ENCODE assay signal across 16 cellular contexts in the genomic region with DNA sequence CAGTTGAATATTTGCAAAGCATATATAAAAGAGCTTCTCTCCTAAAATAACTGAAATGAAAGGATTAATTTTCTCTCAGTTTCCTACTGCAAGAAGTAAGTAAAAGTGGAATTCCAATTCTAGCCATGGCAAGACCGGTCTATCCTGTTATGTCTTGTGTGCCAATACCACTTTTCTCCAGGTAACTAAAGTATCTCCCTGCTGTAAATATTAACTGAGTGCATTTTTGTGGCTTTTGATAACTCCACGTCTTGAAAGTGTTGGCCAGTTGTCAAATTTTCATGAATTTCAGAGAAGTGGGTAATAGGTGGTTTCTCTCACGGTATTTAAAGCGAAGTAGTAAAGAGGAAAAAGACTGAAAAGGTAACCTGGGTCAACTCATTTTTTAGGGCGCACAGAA.
DNase-seq lines count a peak whose midpoint lies in the region; ATAC-seq, FAIRE-seq and TF ChIP-seq lines count a peak whose summit lies in the region.
"Had no signal": no experiment of that assay in that cellular context is flagged by ENCODE, and none has a peak within 500 bp of the region (broad histone marks: within the 10 kb centered on the region; RNA-seq: fewer than 3 reads in every experiment).

No MANE protein-coding gene starts in this region.

- no peak for TF ChIP-seq CTCF in HCT116 (IDR thresholded peaks at IDR 0.05 in 2 of 3, conservative IDR thresholded peaks at IDR 0.05 in 1 of 3; ENCODE audit: borderline replicate concordance in 1 of 3, insufficient read depth in 1 of 3, low read depth in 2 of 3, low read length in 2 of 3)
- TF ChIP-seq CTCF in kidney epithelial cell (IDR thresholded peaks at IDR 0.05; ENCODE audit: insufficient read depth, low read length, poor library complexity, severe bottlenecking) = no peak
- no peak for TF ChIP-seq CTCF in stomach (IDR thresholded peaks at IDR 0.05)

- H3K4me1 Mint-ChIP-seq in activated CD8-positive, alpha-beta memory T cell treated with anti-CD3 and anti-CD28 coated beads, Interleukin-2, amount 10 ng/mL, durations not matched to agents 7 days and 5 days = peaks cover 4% of the 10 kb centered on the region

- no TSS peak for BruUV-seq in HCT116 (replicated peaks; lab: Mats Ljungman, UMichigan)

- H3K27me3 ChIP-seq in HCT116 (ENCODE audit: insufficient read depth, low read length) (no peaks in the 10 kb centered on the region), kidney epithelial cell (ENCODE audit: control insufficient read depth, insufficient read depth, low read length) (no peaks in the 10 kb centered on the region), stomach (no peaks in the 10 kb centered on the region)
- H3K27me3 ChIP-seq: BLaER1, ovary had no signal

- H3K27ac ChIP-seq in HCT116 (ENCODE audit: low read depth, low read length) = peak overlapping the region; percentile 47
- peak overlapping the region; percentile 78 to 93 (median 85) for H3K27ac ChIP-seq in stomach
- H3K27ac ChIP-seq: BLaER1, ovary had no signal

- no peaks in the 10 kb centered on the region for H3K9me3 ChIP-seq in HCT116 (ENCODE audit: control insufficient read depth in 1 of 2, insufficient read depth in 1 of 2, low read depth in 1 of 2, low read length in 2 of 2)
- no peaks in the 10 kb centered on the region for H3K9me3 ChIP-seq in stomach
- H3K9me3 ChIP-seq: BLaER1, ovary had no signal

- H4K20me1 ChIP-seq in HCT116 (ENCODE audit: insufficient read depth) = no peaks in the 10 kb centered on the region
- H4K20me1 ChIP-seq: BLaER1 had no signal

- TF ChIP-seq EP300 in stomach (IDR thresholded peaks at IDR 0.05) = no peak

- intact Hi-C loops in HCT116 (cut with micrococcal nuclease) (no loop called here), stomach (cut with DNase I; ENCODE audit: low total_unique reads) (no loop called here)

- no peaks in the 10 kb centered on the region for H3K36me3 Mint-ChIP-seq in activated CD8-positive, alpha-beta memory T cell treated with anti-CD3 and anti-CD28 coated beads, Interleukin-2, amount 10 ng/mL, durations not matched to agents 7 days and 5 days

- H3K4me3 ChIP-seq in HCT116 (replicated peaks in 1 of 2; ENCODE audit: low read depth in 1 of 2, low read length in 2 of 2) (peak overlapping the region in 1 of 2 experiments; percentile 16; a peak in 2 of 4 replicates), kidney epithelial cell (ENCODE audit: low read depth, low read length) (no peak overlapping the region), stomach (no peak overlapping the region)
- H3K4me3 ChIP-seq: BLaER1, ovary had no signal

- no peaks in the 10 kb centered on the region for H3K9me2 ChIP-seq in HCT116 (ENCODE audit: insufficient read depth)

- RAD21 ChIA-PET in HCT116 (lab: Charles Lee; ENCODE audit: low non-redundant PET in 1 of 2, low total read pairs in 2 of 2, uncharacterized antibody in 2 of 2, unreplicated experiment in 2 of 2) = no interaction called here

- peak overlapping the region; percentile 69 for H3K4me2 ChIP-seq in HCT116 (ENCODE audit: low read length)
- H3K4me2 ChIP-seq: BLaER1 had no signal

- POLR2A ChIA-PET in HCT116 (lab: Charles Lee) = no interaction called here

- no peak for TF ChIP-seq POLR2A in HCT116 (IDR thresholded peaks at IDR 0.05; ENCODE audit: borderline replicate concordance, extremely low read depth, insufficient read depth, insufficient read length)
- TF ChIP-seq POLR2A in stomach (IDR thresholded peaks at IDR 0.05) = no peak

- DNase-seq in HCT116 (ENCODE audit: low read depth, low spot score) = peak; percentile 64
- DNase-seq in RCC 7860 (ENCODE audit: low spot score) = peak; percentile 75
- DNase-seq in kidney epithelial cell (ENCODE audit: low read depth) = peak; percentile 53
- DNase-seq in stomach = peak; percentile 61
- no peak for DNase-seq in SK-N-DZ (ENCODE audit: low spot score)
- DNase-seq in stimulated activated naive CD8-positive, alpha-beta T cell treated with anti-CD3 and anti-CD28 coated beads, Interleukin-15, Interleukin-2, amounts not matched to agents 100 U/mL and 50 U/mL, for 24 hours = no peak
- no peak for DNase-seq in activated CD8-positive, alpha-beta memory T cell treated with anti-CD3 and anti-CD28 coated beads, Interleukin-2, amount 10 ng/mL, durations not matched to agents 7 days and 5 days
- DNase-seq: amygdala, cortex of kidney, erythroblast, NCI-H187 treated with DMSO at 0.1 percent for 48 hours, NCI-H748 treated with DMSO at 0.1 percent for 48 hours, ovary had no signal

- ATAC-seq in HCT116 = peak; percentile 65
- ATAC-seq in stimulated activated naive CD8-positive, alpha-beta T cell treated with anti-CD3 and anti-CD28 coated beads, Interleukin-15, Interleukin-2, amounts not matched to agents 100 U/mL and 50 U/mL, for 24 hours = no peak
- no peak for ATAC-seq in activated CD8-positive, alpha-beta memory T cell treated with anti-CD3 and anti-CD28 coated beads, Interleukin-2, amount 10 ng/mL, durations not matched to agents 7 days and 5 days

- 35 to 64% (median 38%) methylated on average over 5 of the region's 5 CpGs for WGBS in stomach, 5 donors

- H3K27ac Mint-ChIP-seq in activated CD8-positive, alpha-beta memory T cell treated with anti-CD3 and anti-CD28 coated beads, Interleukin-2, amount 10 ng/mL, durations not matched to agents 7 days and 5 days = no peak overlapping the region
- H3K27ac Mint-ChIP-seq: activated T-helper 2 cell treated with anti-CD3 and anti-CD28 coated beads, Interferon-gamma antibody, Interleukin-2, Interleukin-4, amounts not matched to agents 10 μg/mL and 5 μg/mL and 100 μg/mL, durations not matched to agents 14 hours and 24 hours and 36 hours; T-helper 1 cell treated with Interleukin-12 subunit alpha and Interleukin-12 subunit beta and Interleukin-4 antibody, amounts not matched to agents 30 μg/mL and 1 μg/mL, for 36 hours had no signal

- peak; percentile 23; the same call in 1 of the 2 replicates for TF ChIP-seq RAD21 in HCT116 (IDR thresholded peaks at IDR 0.05; ENCODE audit: low read depth)

- no peak overlapping the region for H2AFZ ChIP-seq in HCT116 (ENCODE audit: low read depth, low read length, poor library complexity, severe bottlenecking)

- H3K4me1 ChIP-seq in HCT116 (ENCODE audit: control insufficient read depth in 1 of 2, insufficient read depth in 2 of 2, low read length in 2 of 2) (peaks cover 50 to 60% of the 10 kb centered on the region in 2 experiments), stomach (peaks cover 23 to 64% (median 44%) of the 10 kb centered on the region in 4 donors)

- no peaks in the 10 kb centered on the region for H3K79me2 ChIP-seq in HCT116 (ENCODE audit: insufficient read depth, low read length)

- no peaks in the 10 kb centered on the region for H3K9me3 Mint-ChIP-seq in activated CD8-positive, alpha-beta memory T cell treated with anti-CD3 and anti-CD28 coated beads, Interleukin-2, amount 10 ng/mL, durations not matched to agents 7 days and 5 days (ENCODE audit: low read depth)
- H3K9me3 Mint-ChIP-seq: activated T-helper 2 cell treated with anti-CD3 and anti-CD28 coated beads, Interferon-gamma antibody, Interleukin-2, Interleukin-4, amounts not matched to agents 10 μg/mL and 5 μg/mL and 100 μg/mL, durations not matched to agents 14 hours and 24 hours and 36 hours; T-helper 1 cell treated with Interleukin-12 subunit alpha and Interleukin-12 subunit beta and Interleukin-4 antibody, amounts not matched to agents 30 μg/mL and 1 μg/mL, for 36 hours had no signal

- no peaks in the 10 kb centered on the region for H3K36me3 ChIP-seq in HCT116 (ENCODE audit: control insufficient read depth in 1 of 2, insufficient read depth in 2 of 2, low read length in 2 of 2)
- H3K36me3 ChIP-seq in kidney epithelial cell (ENCODE audit: control insufficient read depth, insufficient read depth, low read length) = peaks cover 2% of the 10 kb centered on the region
- no peaks in the 10 kb centered on the region for H3K36me3 ChIP-seq in stomach
- H3K36me3 ChIP-seq: BLaER1, ovary had no signal

- no peaks in the 10 kb centered on the region for H3K27me3 Mint-ChIP-seq in activated CD8-positive, alpha-beta memory T cell treated with anti-CD3 and anti-CD28 coated beads, Interleukin-2, amount 10 ng/mL, durations not matched to agents 7 days and 5 days

- no peak overlapping the region for H3K4me3 Mint-ChIP-seq in activated CD8-positive, alpha-beta memory T cell treated with anti-CD3 and anti-CD28 coated beads, Interleukin-2, amount 10 ng/mL, durations not matched to agents 7 days and 5 days
- H3K4me3 Mint-ChIP-seq: T-helper 1 cell treated with Interleukin-12 subunit alpha and Interleukin-12 subunit beta and Interleukin-4 antibody, amounts not matched to agents 30 μg/mL and 1 μg/mL, for 36 hours had no signal

- FAIRE-seq in RCC 7860 (lab: Jason Lieb, UNC) = peak; percentile 96

- H3K9ac ChIP-seq in HCT116 (ENCODE audit: low read length) = peak overlapping the region; percentile 33; the same call in 1 of the 2 replicates
- H3K9ac ChIP-seq: BLaER1 had no signal

- CTCF ChIA-PET in HCT116 (lab: Charles Lee) = no interaction called here
- CTCF ChIA-PET in activated CD8-positive, alpha-beta memory T cell treated with anti-CD3 and anti-CD28 coated beads, Interleukin-2, amount 10 ng/mL, durations not matched to agents 7 days and 5 days (lab: Charles Lee) = no interaction called here

TF ChIP-seq in HCT116, 20 proteins besides CTCF, POLR2A, EP300 and RAD21 (continues in another document):
- TF ChIP-seq SP1 (IDR thresholded peaks at IDR 0.05; ENCODE audit: low read depth) (peak; percentile 82), CBX3 (IDR thresholded peaks at IDR 0.05; ENCODE audit: low read depth) (peak; percentile 61; the same call in 1 of the 2 replicates), POLR2AphosphoS5 (IDR thresholded peaks at IDR 0.05; ENCODE audit: low read depth, low read length) (peak; percentile 28; the same call in 1 of the 2 replicates), ZBTB33 (IDR thresholded peaks at IDR 0.05; ENCODE audit: extremely low read depth, insufficient replicate concordance, low read length) (no peak), JUND (IDR thresholded peaks at IDR 0.05) (peak; percentile 51)

Comparison
In these comparisons a context has a peak if more than half of its experiments do, and no peak if none do; other contexts are left out.
1. DNase-seq: peak in HCT116 (single experiment), RCC 7860 (single experiment), kidney epithelial cell (single experiment) and stomach (single experiment); none in SK-N-DZ (single experiment), stimulated activated naive CD8-positive, alpha-beta T cell treated with anti-CD3 and anti-CD28 coated beads, Interleukin-15, Interleukin-2, amounts not matched to agents 100 U/mL and 50 U/mL, for 24 hours (single experiment) and activated CD8-positive, alpha-beta memory T cell treated with anti-CD3 and anti-CD28 coated beads, Interleukin-2, amount 10 ng/mL, durations not matched to agents 7 days and 5 days (single experiment).